ENCODE assay signal across 1 cellular context in the genomic region with DNA sequence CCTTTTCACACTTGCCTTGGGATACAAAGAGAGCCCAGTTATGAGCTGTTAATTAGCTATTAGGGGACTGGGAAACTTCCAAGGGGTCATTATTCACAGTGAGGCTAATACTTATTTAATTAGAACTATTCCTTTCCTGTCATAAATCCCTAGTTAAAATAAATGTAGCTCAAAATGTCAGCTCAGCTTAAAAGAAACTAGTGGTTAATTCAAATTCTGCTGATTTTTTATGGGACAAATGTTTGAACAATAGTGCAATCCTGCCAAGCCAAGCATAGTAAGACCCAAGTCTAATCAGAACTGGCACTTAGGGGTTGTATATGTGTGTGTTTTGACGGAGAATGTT.
TF ChIP-seq lines count a peak whose summit lies in the region.

No MANE protein-coding gene starts in this region.

TF ChIP-seq in SK-N-SH treated with all-trans-retinoic acid at 6 μM for 48 hours, 23 proteins besides CTCF, POLR2A, EP300 and RAD21 (continued from another document):
- TF ChIP-seq, protein P1, sequence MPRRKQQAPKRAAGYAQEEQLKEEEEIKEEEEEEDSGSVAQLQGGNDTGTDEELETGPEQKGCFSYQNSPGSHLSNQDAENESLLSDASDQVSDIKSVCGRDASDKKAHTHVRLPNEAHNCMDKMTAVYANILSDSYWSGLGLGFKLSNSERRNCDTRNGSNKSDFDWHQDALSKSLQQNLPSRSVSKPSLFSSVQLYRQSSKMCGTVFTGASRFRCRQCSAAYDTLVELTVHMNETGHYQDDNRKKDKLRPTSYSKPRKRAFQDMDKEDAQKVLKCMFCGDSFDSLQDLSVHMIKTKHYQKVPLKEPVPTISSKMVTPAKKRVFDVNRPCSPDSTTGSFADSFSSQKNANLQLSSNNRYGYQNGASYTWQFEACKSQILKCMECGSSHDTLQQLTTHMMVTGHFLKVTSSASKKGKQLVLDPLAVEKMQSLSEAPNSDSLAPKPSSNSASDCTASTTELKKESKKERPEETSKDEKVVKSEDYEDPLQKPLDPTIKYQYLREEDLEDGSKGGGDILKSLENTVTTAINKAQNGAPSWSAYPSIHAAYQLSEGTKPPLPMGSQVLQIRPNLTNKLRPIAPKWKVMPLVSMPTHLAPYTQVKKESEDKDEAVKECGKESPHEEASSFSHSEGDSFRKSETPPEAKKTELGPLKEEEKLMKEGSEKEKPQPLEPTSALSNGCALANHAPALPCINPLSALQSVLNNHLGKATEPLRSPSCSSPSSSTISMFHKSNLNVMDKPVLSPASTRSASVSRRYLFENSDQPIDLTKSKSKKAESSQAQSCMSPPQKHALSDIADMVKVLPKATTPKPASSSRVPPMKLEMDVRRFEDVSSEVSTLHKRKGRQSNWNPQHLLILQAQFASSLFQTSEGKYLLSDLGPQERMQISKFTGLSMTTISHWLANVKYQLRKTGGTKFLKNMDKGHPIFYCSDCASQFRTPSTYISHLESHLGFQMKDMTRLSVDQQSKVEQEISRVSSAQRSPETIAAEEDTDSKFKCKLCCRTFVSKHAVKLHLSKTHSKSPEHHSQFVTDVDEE (CRISPR knock-in tag; IDR thresholded peaks at IDR 0.05), result no peak
- TF ChIP-seq ZFP30 (CRISPR knock-in tag; IDR thresholded peaks at IDR 0.05), result no peak
- TF ChIP-seq ZFP3 (CRISPR knock-in tag; IDR thresholded peaks at IDR 0.05), result no peak
- TF ChIP-seq CSDC2 (CRISPR knock-in tag; IDR thresholded peaks at IDR 0.05), result no peak
- no peak for TF ChIP-seq ISL1 (CRISPR knock-in tag; IDR thresholded peaks at IDR 0.05)
- no peak for TF ChIP-seq CSRNP3 (CRISPR knock-in tag; IDR thresholded peaks at IDR 0.05)
- TF ChIP-seq OSR1 (CRISPR knock-in tag; IDR thresholded peaks at IDR 0.05), result no peak
- TF ChIP-seq RARB (CRISPR knock-in tag; IDR thresholded peaks at IDR 0.05), result no peak
- TF ChIP-seq TOX (CRISPR knock-in tag; IDR thresholded peaks at IDR 0.05; ENCODE audit: borderline replicate concordance), result no peak
